30 cellular contexts compared by ENCODE assay signal in genomic region chr12:50634379-50634778, GRCh38.
DNase-seq lines count a peak whose midpoint lies in the region; ATAC-seq and TF ChIP-seq lines count a peak whose summit lies in the region.
"Had no signal": no experiment of that assay in that cellular context is flagged by ENCODE, and none has a peak within 500 bp of the region (broad histone marks: within the 10 kb centered on the region; RNA-seq: fewer than 3 reads in every experiment).

No MANE protein-coding gene starts in this region.

- H3K4me1 ChIP-seq in right cardiac atrium (ENCODE audit: control insufficient read depth, insufficient read depth, low read length): peaks cover 8% of the 10 kb centered on the region
- H3K4me1 ChIP-seq: breast epithelium had no signal

- no peaks in the 10 kb centered on the region for H3K27me3 Mint-ChIP-seq in activated naive CD4-positive, alpha-beta T cell treated with anti-CD3 and anti-CD28 coated beads, Interleukin-2, amount 50 U/mL, for 24 hours
- no peaks in the 10 kb centered on the region for H3K27me3 Mint-ChIP-seq in stimulated activated naive B cell treated with anti-CD40 and anti-IgM and Interleukin-4, amounts not matched to agents 10 μg/mL and 1 μg/mL and 100 μg/mL, for 72 hours
- H3K27me3 Mint-ChIP-seq: activated CD4-positive, alpha-beta T cell treated with anti-CD3 and anti-CD28 coated beads, Interleukin-2, amount 10 ng/mL, durations not matched to agents 24 days and 14 days; stimulated activated naive CD8-positive, alpha-beta T cell treated with anti-CD3 and anti-CD28 coated beads, Interleukin-15, amount 100 ng/mL, for 72 hours had no signal

- ATAC-seq in right cardiac atrium (peak; percentile 18 to 34), GM19324 (IDR thresholded peaks at IDR 0.05; ENCODE audit: low FRiP score, unreplicated experiment) (no peak)
- no peak for ATAC-seq in stimulated activated naive B cell treated with anti-CD40 and anti-IgM and Interleukin-4, amounts not matched to agents 10 μg/mL and 1 μg/mL and 100 μg/mL, for 72 hours (replicated peaks)
- ATAC-seq: activated T-cell treated with anti-CD3 and anti-CD28 coated beads, Interleukin-2, amount 50 U/mL, for 72 hours; esophagus mucosa; stimulated activated naive CD8-positive, alpha-beta T cell treated with anti-CD3 and anti-CD28 coated beads, Interleukin-15, amount 100 ng/mL, for 72 hours had no signal

- peaks cover 15% of the 10 kb centered on the region for H3K36me3 Mint-ChIP-seq in activated naive CD4-positive, alpha-beta T cell treated with anti-CD3 and anti-CD28 coated beads, Interleukin-2, amount 50 U/mL, for 24 hours
- H3K36me3 Mint-ChIP-seq in stimulated activated naive B cell treated with anti-CD40 and anti-IgM and Interleukin-4, amounts not matched to agents 10 μg/mL and 1 μg/mL and 100 μg/mL, for 72 hours: peaks cover 12 to 30% of the 10 kb centered on the region in 2 donors

- H3K27ac ChIP-seq in VCaP (peak overlapping the region; percentile 36), right cardiac atrium (ENCODE audit: low read length) (no peak overlapping the region)
- H3K27ac ChIP-seq: breast epithelium, thyroid gland had no signal

- H3K4me3 Mint-ChIP-seq in activated naive CD4-positive, alpha-beta T cell treated with anti-CD3 and anti-CD28 coated beads, Interleukin-2, amount 50 U/mL, for 24 hours: no peak overlapping the region
- H3K4me3 Mint-ChIP-seq in stimulated activated naive B cell treated with anti-CD40 and anti-IgM and Interleukin-4, amounts not matched to agents 10 μg/mL and 1 μg/mL and 100 μg/mL, for 72 hours: no peak overlapping the region
- H3K4me3 Mint-ChIP-seq: activated CD4-positive, alpha-beta T cell treated with anti-CD3 and anti-CD28 coated beads, Interleukin-2, amount 10 ng/mL, durations not matched to agents 24 days and 14 days; activated naive CD4-positive, alpha-beta T cell treated with anti-CD3 and anti-CD28 coated beads for 36 hours; activated T-cell treated with anti-CD3 and anti-CD28 coated beads, Interleukin-2, amount 50 U/mL, for 72 hours; endodermal cell; neural progenitor cell; stimulated activated naive CD8-positive, alpha-beta T cell treated with anti-CD3 and anti-CD28 coated beads, Interleukin-15, amount 100 ng/mL, for 72 hours had no signal

- intact Hi-C loops in right cardiac atrium (cut with DNase I): no loop called here
- intact Hi-C loops in posterior vena cava (cut with DNase I): no loop called here

- peaks cover 52% of the 10 kb centered on the region for H3K4me1 Mint-ChIP-seq in activated naive CD4-positive, alpha-beta T cell treated with anti-CD3 and anti-CD28 coated beads, Interleukin-2, amount 50 U/mL, for 24 hours
- peaks cover 15 to 46% of the 10 kb centered on the region in 2 donors for H3K4me1 Mint-ChIP-seq in stimulated activated naive B cell treated with anti-CD40 and anti-IgM and Interleukin-4, amounts not matched to agents 10 μg/mL and 1 μg/mL and 100 μg/mL, for 72 hours

- no peak for TF ChIP-seq CTCF in VCaP (conservative IDR thresholded peaks at IDR 0.05)

- peak overlapping the region; percentile 55 for H3K27ac Mint-ChIP-seq in activated naive CD4-positive, alpha-beta T cell treated with anti-CD3 and anti-CD28 coated beads, Interleukin-2, amount 50 U/mL, for 24 hours
- peak overlapping the region; percentile 14 for H3K27ac Mint-ChIP-seq in stimulated activated naive B cell treated with anti-CD40 and anti-IgM and Interleukin-4, amounts not matched to agents 10 μg/mL and 1 μg/mL and 100 μg/mL, for 72 hours
- H3K27ac Mint-ChIP-seq: activated CD4-positive, alpha-beta T cell treated with anti-CD3 and anti-CD28 coated beads, Interleukin-2, amount 10 ng/mL, durations not matched to agents 24 days and 14 days; activated T-cell treated with anti-CD3 and anti-CD28 coated beads, Interleukin-2, amount 50 U/mL, for 72 hours; neural progenitor cell had no signal

- H3K4me3 ChIP-seq in right cardiac atrium (ENCODE audit: low read length): no peak overlapping the region
- H3K4me3 ChIP-seq: breast epithelium, neural progenitor cell, thyroid gland had no signal

- DNase-seq in activated naive CD4-positive, alpha-beta T cell treated with anti-CD3 and anti-CD28 coated beads, Interleukin-2, amount 50 U/mL, for 16 hours: no peak
- DNase-seq in right cardiac atrium: no peak
- DNase-seq in stimulated activated naive B cell treated with anti-CD40 and anti-IgM and Interleukin-4, amounts not matched to agents 10 μg/mL and 1 μg/mL and 100 μg/mL, for 72 hours: no peak
- no peak for DNase-seq in activated CD4-positive, CD25-positive, alpha-beta regulatory T cell treated with anti-CD3 and anti-CD28 coated beads, Interleukin-2, amount 50 U/mL, for 72 hours
- no peak for DNase-seq in posterior vena cava (ENCODE audit: low spot score)
- DNase-seq: activated CD4-positive, alpha-beta T cell treated with anti-CD3 and anti-CD28 coated beads, Interleukin-2, amount 10 ng/mL, durations not matched to agents 24 days and 14 days; activated naive CD4-positive, alpha-beta T cell treated with anti-CD3 and anti-CD28 coated beads for 36 hours; activated T-cell treated with anti-CD3 and anti-CD28 coated beads, Interleukin-2, amount 50 U/mL, for 72 hours; amygdala; COR-L47; cortex of kidney; DMS79; endodermal cell; GDM1; head of caudate nucleus; KG1; kidney; NCI-H1417 treated with DMSO at 0.1 percent for 48 hours; NCI-H2081 treated with DMSO at 0.1 percent for 48 hours; NCI-H446; NCI-H774; posterior cingulate gyrus; stimulated activated naive CD8-positive, alpha-beta T cell treated with anti-CD3 and anti-CD28 coated beads, Interleukin-15, amount 100 ng/mL, for 72 hours; thyroid gland had no signal

- no peaks in the 10 kb centered on the region for H3K9me3 ChIP-seq in right cardiac atrium (ENCODE audit: control insufficient read depth, low read length)
- H3K9me3 ChIP-seq: breast epithelium, thyroid gland had no signal

- 66% methylated on average over 2 of the region's 2 CpGs for WGBS in right cardiac atrium

- no peaks in the 10 kb centered on the region for H3K9me3 Mint-ChIP-seq in activated naive CD4-positive, alpha-beta T cell treated with anti-CD3 and anti-CD28 coated beads, Interleukin-2, amount 50 U/mL, for 24 hours
- no peaks in the 10 kb centered on the region for H3K9me3 Mint-ChIP-seq in stimulated activated naive B cell treated with anti-CD40 and anti-IgM and Interleukin-4, amounts not matched to agents 10 μg/mL and 1 μg/mL and 100 μg/mL, for 72 hours
- H3K9me3 Mint-ChIP-seq: activated CD4-positive, alpha-beta T cell treated with anti-CD3 and anti-CD28 coated beads, Interleukin-2, amount 10 ng/mL, durations not matched to agents 24 days and 14 days; activated naive CD4-positive, alpha-beta T cell treated with anti-CD3 and anti-CD28 coated beads for 36 hours; activated T-cell treated with anti-CD3 and anti-CD28 coated beads, Interleukin-2, amount 50 U/mL, for 72 hours; endodermal cell; neural progenitor cell; stimulated activated naive CD8-positive, alpha-beta T cell treated with anti-CD3 and anti-CD28 coated beads, Interleukin-15, amount 100 ng/mL, for 72 hours had no signal

- no peaks in the 10 kb centered on the region for H3K27me3 ChIP-seq in right cardiac atrium (ENCODE audit: control insufficient read depth, insufficient read depth)
- H3K27me3 ChIP-seq: breast epithelium, neural progenitor cell, thyroid gland had no signal

Comparison
In these comparisons a context has a peak if more than half of its experiments do, and no peak if none do; other contexts are left out.
1. ATAC-seq: peak in right cardiac atrium (2 of 2); none in stimulated activated naive B cell treated with anti-CD40 and anti-IgM and Interleukin-4, amounts not matched to agents 10 μg/mL and 1 μg/mL and 100 μg/mL, for 72 hours (0 of 2) and GM19324 (single experiment).